ENCODE assay signal across 4 cellular contexts in genomic region chr3:61040618-61041017, GRCh38.
"Had no signal": no experiment of that assay in that cellular context is flagged by ENCODE, and none has a peak within 500 bp of the region (broad histone marks: within the 10 kb centered on the region; RNA-seq: fewer than 3 reads in every experiment).

No MANE protein-coding gene starts in this region.

- H3K4me3 ChIP-seq: K562 had no signal

- ATAC-seq: HepG2, K562 had no signal

- H3K27ac ChIP-seq: HL-60, KMS-11 had no signal
